8 cellular contexts compared by ENCODE assay signal in the genomic region with DNA sequence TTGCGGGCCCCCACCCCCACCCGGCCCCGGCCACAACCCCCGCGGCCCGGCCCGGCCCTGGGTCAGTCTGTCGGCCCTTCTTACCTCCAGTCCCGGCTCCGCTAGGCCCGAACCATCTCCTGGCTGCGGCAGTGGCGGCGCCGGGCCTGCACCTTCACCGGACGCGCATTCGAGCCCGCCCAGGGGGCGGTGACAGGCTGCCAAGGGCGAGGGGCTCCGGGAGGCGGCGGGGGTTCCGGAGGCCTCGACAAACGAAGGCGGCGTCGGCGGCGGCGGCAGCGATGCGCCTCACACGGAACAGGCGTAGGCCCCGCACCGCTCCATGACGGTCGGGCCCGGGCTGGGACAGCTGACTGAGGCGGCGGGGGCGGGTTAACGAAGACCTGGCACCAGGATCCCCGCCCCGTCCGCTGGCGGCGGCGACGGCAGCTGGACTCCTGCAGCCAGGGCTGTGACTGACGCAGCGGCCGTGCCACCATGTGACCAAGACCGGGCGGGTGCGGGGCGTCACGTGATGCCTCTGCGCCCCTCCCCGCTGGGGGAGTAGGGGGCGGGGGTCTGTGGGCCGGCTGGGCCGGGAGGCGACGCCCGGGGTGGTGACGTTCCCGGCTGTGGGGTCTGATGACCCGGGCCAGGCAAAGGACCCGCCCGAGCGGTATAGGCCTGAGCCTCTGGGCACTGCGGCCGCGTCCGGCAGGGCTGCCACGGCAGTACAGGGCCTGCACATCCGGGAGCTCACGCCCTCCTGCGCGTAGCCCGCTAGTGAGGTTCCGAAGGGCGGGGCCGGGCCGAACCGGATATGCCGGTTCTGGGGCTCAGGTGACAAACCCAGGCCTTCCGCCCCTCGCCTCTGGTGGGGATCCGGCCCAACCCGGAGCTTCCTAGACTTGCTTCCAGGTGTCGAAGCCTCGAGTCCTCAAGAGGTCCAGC. TPM values are rescaled to one million over a fixed set of nuclear protein-coding genes. Genes with fewer than 3 reads are reported as not detected.
DNase-seq lines count a peak whose midpoint lies in the region; ATAC-seq and TF ChIP-seq lines count a peak whose summit lies in the region.

Gene AFF4, minus strand, starts transcription at position 460 of the 930 bp plus-strand sequence. CDS start 26,445 bp downstream, outside the sequence.

- no peaks in the 10 kb centered on the region for H3K36me3 ChIP-seq in OCI-LY3 (replicated peaks; ENCODE audit: low read depth, low read length)

- DNase-seq in Calu3 (peak; percentile 99), HUDEP-2 (lab: John Stamatoyannopoulos, UW; ENCODE audit: unreplicated experiment in 76 of 76) (peak; percentile 12 to 96 (median 92)), activated T-cell treated with anti-CD3 and anti-CD28 coated beads for 4 hours (peak; percentile 73), epithelial cell of prostate (ENCODE audit: low read depth, low spot score) (peak; percentile 78), mucosa of gallbladder (ENCODE audit: low spot score) (peak; percentile 96)
- DNase-seq in stimulated activated CD8-positive, alpha-beta memory T cell treated with anti-CD3 and anti-CD28 coated beads, Interleukin-4, amount 100 ng/mL, for 4 hours (ENCODE audit: low read depth in 2 of 2, low spot score in 1 of 2) = peak; percentile 49 to 78

- peak within 1 kb of the TSS; percentile 82 for H3K9ac ChIP-seq in OCI-LY3 (ENCODE audit: low read length)

- H3K4me3 Mint-ChIP-seq in Calu3 (ENCODE audit: low read depth, unreplicated experiment) = peak within 1 kb of the TSS; percentile 86

- peak; percentile 90 for ATAC-seq in GM21381 (IDR thresholded peaks at IDR 0.05; ENCODE audit: unreplicated experiment)

- H3K4me3 ChIP-seq in OCI-LY3 (ENCODE audit: low read length) = peak within 1 kb of the TSS; percentile 90

- no peaks in the 10 kb centered on the region for H3K4me1 Mint-ChIP-seq in Calu3 (ENCODE audit: low read depth, unreplicated experiment)

- peak within 1 kb of the TSS; percentile 98 for H3K27ac Mint-ChIP-seq in Calu3 (ENCODE audit: unreplicated experiment)

- peak within 1 kb of the TSS; percentile 89 for H3K4me2 ChIP-seq in OCI-LY3 (ENCODE audit: low read length)

- intact Hi-C loops in Calu3 (cut with micrococcal nuclease; ENCODE audit: unreplicated experiment) = loop anchor here (2.0 kb wide), 2 partner anchors 63 to 89 kb away; partner anchors contain the start of genes HSPA4 and ZCCHC10

- H4K20me1 ChIP-seq in OCI-LY3 (ENCODE audit: insufficient read depth, low read length) = peaks cover 17% of the 10 kb centered on the region

- peaks cover 46% of the 10 kb centered on the region for H3K79me2 ChIP-seq in OCI-LY3 (ENCODE audit: low read length)

- TF ChIP-seq CTCF in Calu3 (IDR thresholded peaks at IDR 0.05; ENCODE audit: unreplicated experiment) (no peak), OCI-LY3 (IDR thresholded peaks at IDR 0.05; ENCODE audit: low read depth, low read length) (no peak)

- H3K27ac ChIP-seq in OCI-LY3 (ENCODE audit: low read length) (peak within 1 kb of the TSS; percentile 50), epithelial cell of prostate (peak within 1 kb of the TSS; percentile 95)

- H3K27me3 ChIP-seq in OCI-LY3 (ENCODE audit: low read depth, low read length) = no peaks in the 10 kb centered on the region

- peak within 1 kb of the TSS; percentile 87 for H2AFZ ChIP-seq in OCI-LY3 (ENCODE audit: low read depth, low read length)

- no peaks in the 10 kb centered on the region for H3K9me3 ChIP-seq in OCI-LY3 (ENCODE audit: insufficient read depth, low read length)

- CTCF ChIA-PET in Calu3 (lab: Charles Lee) = interaction anchor here (0.6 to 1.2 kb wide), 7 partner anchors 53 to 1010 kb away, joined by 3 to 6 read pairs (median 3); no protein-coding TSS in a partner anchor

- BruUV-seq in Calu3 (replicated peaks; lab: Mats Ljungman, UMichigan) = no TSS peak

- no peaks in the 10 kb centered on the region for H3K27me3 Mint-ChIP-seq in Calu3 (ENCODE audit: unreplicated experiment)

- H3K36me3 Mint-ChIP-seq in Calu3 (ENCODE audit: insufficient read depth, unreplicated experiment) = peaks cover 42% of the 10 kb centered on the region

- H3K4me1 ChIP-seq in OCI-LY3 (ENCODE audit: low read length) = peaks cover 11% of the 10 kb centered on the region; the same call in 1 of the 2 replicates

- H3K9me3 Mint-ChIP-seq in Calu3 (ENCODE audit: low read depth, unreplicated experiment) = no peaks in the 10 kb centered on the region

RNA-seq across cellular contexts. Expression of gene AFF4, which starts in this region (rescaled TPM):
- total RNA-seq in Calu3 (2022) = 87.1 and 102 TPM in 2 replicates
- total RNA-seq in mucosa of gallbladder = 87.7 TPM

Comparison
In these comparisons a context has a peak if more than half of its experiments do, and no peak if none do; other contexts are left out.
1. Peak in every context shown above with its lines: DNase-seq, ATAC-seq, H3K4me3 ChIP-seq and H3K27ac ChIP-seq.